In the genomic region with DNA sequence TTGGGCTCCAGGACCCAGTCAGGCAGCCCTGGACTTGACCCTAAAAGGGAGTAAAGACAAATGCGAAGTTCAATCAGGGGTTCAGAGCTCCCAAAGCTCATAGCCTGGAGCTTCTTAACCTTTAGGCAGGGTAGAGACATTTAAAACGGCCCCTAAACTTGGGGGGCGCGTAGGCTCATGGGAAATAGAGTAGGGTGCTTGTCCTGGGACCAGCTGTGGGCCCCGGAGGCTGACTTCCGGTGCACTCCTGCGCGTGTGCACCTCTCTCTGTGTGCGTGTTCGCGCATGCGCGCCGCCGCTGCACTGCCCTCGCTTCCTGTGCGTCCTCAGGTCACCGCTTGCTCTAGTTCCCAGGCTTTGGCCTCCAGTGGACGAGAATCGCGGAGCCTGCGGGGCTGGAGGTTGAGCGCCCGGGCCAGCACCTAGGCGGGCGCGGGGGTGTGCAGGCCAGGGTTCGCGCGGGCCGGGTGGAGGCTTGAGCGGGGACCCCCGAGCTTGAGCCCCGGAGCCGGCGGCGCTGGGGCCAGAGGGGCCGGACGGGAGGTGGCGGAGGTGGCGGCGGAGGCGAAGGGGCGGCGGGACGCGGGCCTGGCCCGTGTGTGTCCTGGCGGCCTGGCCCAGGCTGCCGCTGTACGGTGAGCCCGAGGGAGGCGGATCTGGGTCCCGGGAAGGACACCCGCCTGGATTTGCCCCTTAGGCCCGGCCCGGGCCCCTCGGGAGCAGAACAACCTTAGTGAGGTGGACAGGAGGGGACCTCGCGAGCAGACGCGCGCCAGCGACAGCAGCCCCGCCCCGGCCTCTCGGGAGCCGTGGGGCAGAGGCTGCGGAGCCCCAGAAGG, we compare ENCODE assay signal across 8 cellular contexts. TPM values are rescaled to one million over a fixed set of nuclear protein-coding genes. Genes with fewer than 3 reads are reported as not detected.
DNase-seq lines count a peak whose midpoint lies in the region; ATAC-seq and TF ChIP-seq lines count a peak whose summit lies in the region.

A gene (plus strand): TSS at position 303 of the 839 bp plus-strand sequence. CDS start 2,217 bp downstream, outside the sequence.

- peaks cover 5% of the 10 kb centered on the region for H3K4me1 Mint-ChIP-seq in neural progenitor cell

- H3K36me3 ChIP-seq in MM.1S (replicated peaks; ENCODE audit: insufficient read depth, low read length) = 0 out of 2 replicates have a peak, but pooled peaks cover 6% of the 10 kb centered on the region
- peaks cover 14% of the 10 kb centered on the region for H3K36me3 ChIP-seq in neural progenitor cell
- peaks cover 5 to 6% of the 10 kb centered on the region in 2 donors for H3K36me3 ChIP-seq in stomach smooth muscle (ENCODE audit: control insufficient read depth in 2 of 2, insufficient read depth in 2 of 2, low read length in 2 of 2)

- H3K27ac ChIP-seq in MM.1S (ENCODE audit: low read length) = peak within 1 kb of the TSS; percentile 7; the same call in 1 of the 2 replicates
- peak within 1 kb of the TSS; percentile 81 for H3K27ac ChIP-seq in foreskin keratinocyte
- H3K27ac ChIP-seq in neural progenitor cell = no peak within 1 kb of the TSS
- peak within 1 kb of the TSS; percentile 69 for H3K27ac ChIP-seq in stomach smooth muscle (ENCODE audit: low read length)

- ATAC-seq in foreskin keratinocyte = peak; percentile 99

- H3K9ac ChIP-seq in MM.1S (ENCODE audit: low read length) = peak within 1 kb of the TSS; percentile 85
- peak within 1 kb of the TSS; percentile 85 for H3K9ac ChIP-seq in neural progenitor cell
- peak within 1 kb of the TSS; percentile 74 to 76 for H3K9ac ChIP-seq in stomach smooth muscle (ENCODE audit: low read length in 2 of 2)

- H3K9me3 ChIP-seq in MM.1S (replicated peaks; ENCODE audit: insufficient read depth, low read length) = no peaks in the 10 kb centered on the region
- H3K9me3 ChIP-seq in neural progenitor cell (ENCODE audit: low read depth) = no peaks in the 10 kb centered on the region
- H3K9me3 ChIP-seq in stomach smooth muscle (ENCODE audit: control insufficient read depth in 2 of 2, low read length in 2 of 2) = no peaks in the 10 kb centered on the region

- DNase-seq in GDM1 (lab: John Stamatoyannopoulos, UW) (peak; percentile 82), HCEC 1CT (peak; percentile 95), MM.1S (peak; percentile 97), SIG-M5 treated with dmso at 0.1 percent for 504 hours (lab: John Stamatoyannopoulos, UW; ENCODE audit: unreplicated experiment) (peak; percentile 95), activated gamma-delta T cell treated with Interleukin-2 at 50 U/mL for 16 hours (peak; percentile 85), foreskin keratinocyte (peak; percentile 77 to 83), neural progenitor cell (ENCODE audit: low spot score) (peak; percentile 95)

- H2AFZ ChIP-seq in MM.1S (ENCODE audit: low read length) (peak within 1 kb of the TSS; percentile 92), neural progenitor cell (replicated peaks) (peak within 1 kb of the TSS; percentile 95)

- peak within 1 kb of the TSS; percentile 98 for H3K27ac Mint-ChIP-seq in neural progenitor cell

- H3K27me3 Mint-ChIP-seq in neural progenitor cell (ENCODE audit: insufficient read depth, low read depth) = peaks cover 8% of the 10 kb centered on the region

- H3K27me3 ChIP-seq in MM.1S (replicated peaks; ENCODE audit: insufficient read depth, low read length) = no peaks in the 10 kb centered on the region
- no peaks in the 10 kb centered on the region for H3K27me3 ChIP-seq in foreskin keratinocyte
- no peaks in the 10 kb centered on the region for H3K27me3 ChIP-seq in neural progenitor cell
- no peaks in the 10 kb centered on the region for H3K27me3 ChIP-seq in stomach smooth muscle (ENCODE audit: control insufficient read depth in 1 of 2, insufficient read depth in 2 of 2, low read length in 2 of 2)

- peak within 1 kb of the TSS; percentile 82 for H3K4me2 ChIP-seq in MM.1S (ENCODE audit: low read depth, low read length)
- H3K4me2 ChIP-seq in neural progenitor cell = peak within 1 kb of the TSS; percentile 80

- no peaks in the 10 kb centered on the region for H3K9me2 ChIP-seq in MM.1S (replicated peaks; ENCODE audit: insufficient read depth, low read length)

- H3K4me3 ChIP-seq in MM.1S (ENCODE audit: low read length) (peak within 1 kb of the TSS; percentile 74), neural progenitor cell (peak within 1 kb of the TSS; percentile 72), stomach smooth muscle (ENCODE audit: low read length in 2 of 2) (peak within 1 kb of the TSS; percentile 69 to 79)

- no peak for TF ChIP-seq CTCF in MM.1S (IDR thresholded peaks at IDR 0.05; ENCODE audit: low read length)
- no peak for TF ChIP-seq CTCF in foreskin keratinocyte (conservative IDR thresholded peaks at IDR 0.05)
- no peak for TF ChIP-seq CTCF in neural progenitor cell (IDR thresholded peaks at IDR 0.05)

- peaks cover 26% of the 10 kb centered on the region for H3K9me3 Mint-ChIP-seq in neural progenitor cell

- H3F3A ChIP-seq in MM.1S (ENCODE audit: insufficient read depth, low read length) (no peaks in the 10 kb centered on the region), neural progenitor cell (ENCODE audit: low read depth) (no peaks in the 10 kb centered on the region)

- no peaks in the 10 kb centered on the region for H4K20me1 ChIP-seq in MM.1S (ENCODE audit: insufficient read depth, low read length)
- H4K20me1 ChIP-seq in neural progenitor cell (ENCODE audit: low read depth) = no peaks in the 10 kb centered on the region

- H3K79me2 ChIP-seq in MM.1S (ENCODE audit: low read length) = peaks cover 10% of the 10 kb centered on the region
- H3K79me2 ChIP-seq in neural progenitor cell (ENCODE audit: low read depth) = peaks cover 22% of the 10 kb centered on the region

- peaks cover 31% of the 10 kb centered on the region for H3K36me3 Mint-ChIP-seq in neural progenitor cell

- peak within 1 kb of the TSS; percentile 94 for H3K4me3 Mint-ChIP-seq in neural progenitor cell

- H3K4me1 ChIP-seq in MM.1S (ENCODE audit: low read length) = peaks cover 4% of the 10 kb centered on the region; the same call in 1 of the 2 replicates
- peaks cover 3% of the 10 kb centered on the region for H3K4me1 ChIP-seq in foreskin keratinocyte
- H3K4me1 ChIP-seq in neural progenitor cell = no peaks in the 10 kb centered on the region
- H3K4me1 ChIP-seq in stomach smooth muscle (ENCODE audit: control insufficient read depth, insufficient read depth, low read length) = peaks cover 4% of the 10 kb centered on the region

RNA-seq across cellular contexts. Expression of the gene that starts here (rescaled TPM):
- total RNA-seq in foreskin keratinocyte = 7.2 and 8.1 TPM in 2 replicates
- 1.6 and 1.7 TPM in 2 replicates for polyA plus RNA-seq in foreskin keratinocyte
- total RNA-seq in neural progenitor cell (ENCODE audit: low replicate concordance) = 14.8 and 24.5 TPM in 2 replicates
